Comparison of ENCODE assay signal across 1 cellular context in the genomic region with DNA sequence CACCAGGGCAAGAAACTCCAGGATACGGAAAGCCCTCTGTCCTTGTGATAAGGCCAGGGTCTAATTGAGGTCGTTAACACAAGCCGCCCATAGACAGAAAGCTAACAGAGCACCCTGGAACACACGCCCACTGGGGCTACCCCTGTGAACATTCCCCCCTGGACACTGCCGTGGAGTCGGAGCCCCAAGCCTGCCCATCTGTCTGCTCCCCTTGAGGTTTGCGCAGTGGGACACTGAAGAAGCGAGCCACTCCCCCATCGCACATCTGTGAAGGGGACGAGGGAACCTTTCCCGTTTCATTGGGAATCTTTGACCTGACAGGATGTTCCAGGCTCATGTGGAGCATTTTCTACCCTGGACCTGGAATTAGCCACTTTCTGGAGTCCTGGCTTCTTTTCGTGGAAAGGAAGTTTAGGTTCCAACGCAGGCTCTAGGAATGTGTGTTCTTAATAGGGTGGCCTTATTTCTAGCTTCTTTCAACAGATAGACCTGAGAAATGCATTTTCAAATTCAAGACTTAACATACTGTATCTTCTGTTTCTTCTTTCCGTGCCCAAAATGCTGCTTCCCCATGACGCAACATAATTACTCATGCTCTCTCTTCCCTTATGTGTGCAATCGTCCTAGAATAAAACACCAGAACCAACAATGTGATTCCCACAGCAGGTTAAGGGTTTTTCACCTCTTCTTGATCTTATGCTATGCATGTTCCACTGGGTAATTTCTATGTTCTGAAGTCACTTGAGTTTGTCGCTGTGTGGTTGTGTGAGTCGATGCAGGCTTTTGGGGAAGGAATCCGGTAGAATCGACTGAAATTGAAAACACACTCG.
TF ChIP-seq lines count a peak whose summit lies in the region.

No MANE protein-coding gene starts in this region.

TF ChIP-seq in IMR-90, 13 proteins besides CTCF, POLR2A, EP300 and RAD21:
- TF ChIP-seq, protein P1, sequence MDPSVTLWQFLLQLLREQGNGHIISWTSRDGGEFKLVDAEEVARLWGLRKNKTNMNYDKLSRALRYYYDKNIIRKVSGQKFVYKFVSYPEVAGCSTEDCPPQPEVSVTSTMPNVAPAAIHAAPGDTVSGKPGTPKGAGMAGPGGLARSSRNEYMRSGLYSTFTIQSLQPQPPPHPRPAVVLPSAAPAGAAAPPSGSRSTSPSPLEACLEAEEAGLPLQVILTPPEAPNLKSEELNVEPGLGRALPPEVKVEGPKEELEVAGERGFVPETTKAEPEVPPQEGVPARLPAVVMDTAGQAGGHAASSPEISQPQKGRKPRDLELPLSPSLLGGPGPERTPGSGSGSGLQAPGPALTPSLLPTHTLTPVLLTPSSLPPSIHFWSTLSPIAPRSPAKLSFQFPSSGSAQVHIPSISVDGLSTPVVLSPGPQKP (IDR thresholded peaks at IDR 0.05; ENCODE audit: borderline replicate concordance, low read depth, low read length), result no peak
- TF ChIP-seq RCOR1 (IDR thresholded peaks at IDR 0.05; ENCODE audit: insufficient replicate concordance, low read length) (no peak), CEBPB (IDR thresholded peaks at IDR 0.05; ENCODE audit: low read depth, low read length) (0 out of 2 replicates have a peak, but pooled peaks have one; percentile 16), MXI1 (IDR thresholded peaks at IDR 0.05; ENCODE audit: borderline replicate concordance, low read depth, low read length) (no peak)
TF ChIP-seq in IMR-90: peak in this region for 1.
